Comparison of ENCODE assay signal across 16 cellular contexts in genomic region chr12:6582196-6582595, GRCh38. TPM values are rescaled to one million over a fixed set of nuclear protein-coding genes. Genes with fewer than 3 reads are reported as not detected.
DNase-seq lines count a peak whose midpoint lies in the region; ATAC-seq and TF ChIP-seq lines count a peak whose summit lies in the region.
"Had no signal": no experiment of that assay in that cellular context is flagged by ENCODE, and none has a peak within 500 bp of the region (broad histone marks: within the 10 kb centered on the region; RNA-seq: fewer than 3 reads in every experiment).

No MANE protein-coding gene starts in this region.

- H3K27me3 ChIP-seq in OCI-LY1 (ENCODE audit: insufficient read depth, low read length) = no peaks in the 10 kb centered on the region
- H3K27me3 ChIP-seq: ovary, Peyer's patch had no signal

- H3K36me3 ChIP-seq in OCI-LY1 (ENCODE audit: insufficient read depth, low read length) = peaks cover 92% of the 10 kb centered on the region

- TF ChIP-seq CTCF in OCI-LY1 (IDR thresholded peaks at IDR 0.05; ENCODE audit: low read length) (peak; percentile 21; the same call in 1 of the 2 replicates), epithelial cell of proximal tubule (conservative IDR thresholded peaks at IDR 0.05; ENCODE audit: low read depth, low read length) (peak; percentile 37), progenitor cell of endocrine pancreas (IDR thresholded peaks at IDR 0.05; ENCODE audit: unreplicated experiment) (peak; percentile 45)

- no peak overlapping the region for H3K4me3 ChIP-seq in OCI-LY1 (ENCODE audit: low read depth, low read length, poor library complexity, severe bottlenecking)
- H3K4me3 ChIP-seq in epithelial cell of proximal tubule (ENCODE audit: low read depth, low read length) = no peak overlapping the region
- H3K4me3 ChIP-seq: lower lobe of right lung, ovary, Peyer's patch had no signal

- H3K9me2 ChIP-seq in OCI-LY1 (ENCODE audit: low read depth, low read length) = no peaks in the 10 kb centered on the region

- no peak for DNase-seq in activated naive CD8-positive, alpha-beta T cell treated with anti-CD3 and anti-CD28 coated beads, Interleukin-2, amount 50 U/mL, for 24 hours
- no peak for DNase-seq in epithelial cell of proximal tubule (ENCODE audit: low read depth)
- no peak for DNase-seq in progenitor cell of endocrine pancreas (ENCODE audit: low spot score, unreplicated experiment)
- DNase-seq in NCI-H1436 treated with DMSO at 0.1 percent for 48 hours (lab: John Stamatoyannopoulos, UW) = no peak
- no peak for DNase-seq in C1 segment of cervical spinal cord (lab: John Stamatoyannopoulos, UW)
- DNase-seq in SIG-M5 (lab: John Stamatoyannopoulos, UW) = no peak
- DNase-seq: activated CD8-positive, alpha-beta memory T cell treated with anti-CD3 and anti-CD28 coated beads, Interleukin-2, amount 10 ng/mL, durations not matched to agents 7 days and 5 days; AML-193; amniotic stem cell; DMS79; lower lobe of right lung; NCI-H2081 treated with DMSO at 0.1 percent for 48 hours; ovary; Peyer's patch had no signal

- H3K4me3 Mint-ChIP-seq in activated naive CD8-positive, alpha-beta T cell = no peak overlapping the region
- no peak overlapping the region for H3K4me3 Mint-ChIP-seq in activated naive CD8-positive, alpha-beta T cell treated with anti-CD3 and anti-CD28 coated beads, Interleukin-2, amount 50 U/mL, for 24 hours
- H3K4me3 Mint-ChIP-seq in progenitor cell of endocrine pancreas (ENCODE audit: low read depth) = no peak overlapping the region
- H3K4me3 Mint-ChIP-seq: activated CD8-positive, alpha-beta memory T cell treated with anti-CD3 and anti-CD28 coated beads, Interleukin-2, amount 10 ng/mL, durations not matched to agents 7 days and 5 days had no signal

- no peaks in the 10 kb centered on the region for H3K4me1 Mint-ChIP-seq in activated naive CD8-positive, alpha-beta T cell (ENCODE audit: low read depth)
- H3K4me1 Mint-ChIP-seq in activated naive CD8-positive, alpha-beta T cell treated with anti-CD3 and anti-CD28 coated beads, Interleukin-2, amount 50 U/mL, for 24 hours = no peaks in the 10 kb centered on the region
- no peaks in the 10 kb centered on the region for H3K4me1 Mint-ChIP-seq in progenitor cell of endocrine pancreas (ENCODE audit: low read depth)

- H3F3A ChIP-seq in OCI-LY1 (ENCODE audit: insufficient read depth, low read length) = no peaks in the 10 kb centered on the region

- H3K79me2 ChIP-seq in OCI-LY1 (ENCODE audit: insufficient read depth, low read length) = no peaks in the 10 kb centered on the region

- H3K4me2 ChIP-seq in OCI-LY1 (ENCODE audit: low read length) = no peak overlapping the region

- H3K27ac ChIP-seq in OCI-LY1 (ENCODE audit: low read depth, low read length, poor library complexity, severe bottlenecking) = no peak overlapping the region
- H3K27ac ChIP-seq: lower lobe of right lung, ovary, Peyer's patch had no signal

- H3K36me3 Mint-ChIP-seq in activated naive CD8-positive, alpha-beta T cell = peaks cover 3% of the 10 kb centered on the region
- H3K36me3 Mint-ChIP-seq in activated naive CD8-positive, alpha-beta T cell treated with anti-CD3 and anti-CD28 coated beads, Interleukin-2, amount 50 U/mL, for 24 hours (ENCODE audit: low read depth) = peaks cover 63% of the 10 kb centered on the region
- peaks cover 46% of the 10 kb centered on the region for H3K36me3 Mint-ChIP-seq in progenitor cell of endocrine pancreas (ENCODE audit: insufficient read depth)

- no peaks in the 10 kb centered on the region for H3K4me1 ChIP-seq in OCI-LY1 (ENCODE audit: insufficient read depth, low read length, severe bottlenecking)
- H3K4me1 ChIP-seq: lower lobe of right lung, Peyer's patch had no signal

- peak overlapping the region; percentile 3 for H3K27ac Mint-ChIP-seq in activated naive CD8-positive, alpha-beta T cell
- no peak overlapping the region for H3K27ac Mint-ChIP-seq in activated naive CD8-positive, alpha-beta T cell treated with anti-CD3 and anti-CD28 coated beads, Interleukin-2, amount 50 U/mL, for 24 hours
- no peak overlapping the region for H3K27ac Mint-ChIP-seq in progenitor cell of endocrine pancreas
- H3K27ac Mint-ChIP-seq: activated CD8-positive, alpha-beta memory T cell treated with anti-CD3 and anti-CD28 coated beads, Interleukin-2, amount 10 ng/mL, durations not matched to agents 7 days and 5 days had no signal

- no peak for ATAC-seq in activated naive CD8-positive, alpha-beta T cell treated with anti-CD3 and anti-CD28 coated beads, Interleukin-2, amount 50 U/mL, for 24 hours
- ATAC-seq: activated CD8-positive, alpha-beta memory T cell treated with anti-CD3 and anti-CD28 coated beads, Interleukin-2, amount 10 ng/mL, durations not matched to agents 7 days and 5 days; lower lobe of right lung had no signal

- H3K27me3 Mint-ChIP-seq in activated naive CD8-positive, alpha-beta T cell = no peaks in the 10 kb centered on the region
- H3K27me3 Mint-ChIP-seq in activated naive CD8-positive, alpha-beta T cell treated with anti-CD3 and anti-CD28 coated beads, Interleukin-2, amount 50 U/mL, for 24 hours = no peaks in the 10 kb centered on the region
- no peaks in the 10 kb centered on the region for H3K27me3 Mint-ChIP-seq in progenitor cell of endocrine pancreas
- H3K27me3 Mint-ChIP-seq: activated CD8-positive, alpha-beta memory T cell treated with anti-CD3 and anti-CD28 coated beads, Interleukin-2, amount 10 ng/mL, durations not matched to agents 7 days and 5 days had no signal

- H4K20me1 ChIP-seq in OCI-LY1 (ENCODE audit: insufficient read depth, low read length) = no peaks in the 10 kb centered on the region

- no peak overlapping the region for H3K9ac ChIP-seq in OCI-LY1 (ENCODE audit: low read length)

- H2AFZ ChIP-seq in OCI-LY1 (ENCODE audit: low read length) = no peak overlapping the region

- no peaks in the 10 kb centered on the region for H3K9me3 Mint-ChIP-seq in activated naive CD8-positive, alpha-beta T cell (ENCODE audit: low read depth)
- no peaks in the 10 kb centered on the region for H3K9me3 Mint-ChIP-seq in activated naive CD8-positive, alpha-beta T cell treated with anti-CD3 and anti-CD28 coated beads, Interleukin-2, amount 50 U/mL, for 24 hours
- H3K9me3 Mint-ChIP-seq in progenitor cell of endocrine pancreas (ENCODE audit: low read depth) = no peaks in the 10 kb centered on the region

- H3K9me3 ChIP-seq in OCI-LY1 (ENCODE audit: low read length) = no peaks in the 10 kb centered on the region
- H3K9me3 ChIP-seq: lower lobe of right lung, ovary, Peyer's patch had no signal

RNA-seq across cellular contexts. Expression of gene NOP2, which starts 14.1 kb away (rescaled TPM):
- total RNA-seq in epithelial cell of proximal tubule (43.2 and 66.0 TPM in 2 replicates), progenitor cell of endocrine pancreas (95.9 and 96.0 TPM in 2 replicates)

RNA-seq across cellular contexts. Expression of gene CHD4, which starts 25.0 kb away (rescaled TPM):
- total RNA-seq in epithelial cell of proximal tubule (242 and 346 TPM in 2 replicates), progenitor cell of endocrine pancreas (370 and 406 TPM in 2 replicates)

RNA-seq across cellular contexts. Expression of gene IFFO1, which starts 26.4 kb away (rescaled TPM):
- total RNA-seq in epithelial cell of proximal tubule (7.5 and 11.3 TPM in 2 replicates), progenitor cell of endocrine pancreas (21.7 and 22.3 TPM in 2 replicates)

RNA-seq across cellular contexts. Expression of gene GAPDH, which starts 47.9 kb away (rescaled TPM):
- total RNA-seq in epithelial cell of proximal tubule = 6,260 and 7,673 TPM in 2 replicates
- total RNA-seq in progenitor cell of endocrine pancreas = 2,230 and 2,287 TPM in 2 replicates

RNA-seq across cellular contexts. Expression of gene LPAR5, which starts 53.6 kb away (rescaled TPM):
- total RNA-seq in epithelial cell of proximal tubule (0.81 and 0.94 TPM in 2 replicates), progenitor cell of endocrine pancreas (0.27 TPM in 1 of 2 replicates, not detected in the other)
